Comparison of ENCODE assay signal across 1 cellular context in the genomic region with DNA sequence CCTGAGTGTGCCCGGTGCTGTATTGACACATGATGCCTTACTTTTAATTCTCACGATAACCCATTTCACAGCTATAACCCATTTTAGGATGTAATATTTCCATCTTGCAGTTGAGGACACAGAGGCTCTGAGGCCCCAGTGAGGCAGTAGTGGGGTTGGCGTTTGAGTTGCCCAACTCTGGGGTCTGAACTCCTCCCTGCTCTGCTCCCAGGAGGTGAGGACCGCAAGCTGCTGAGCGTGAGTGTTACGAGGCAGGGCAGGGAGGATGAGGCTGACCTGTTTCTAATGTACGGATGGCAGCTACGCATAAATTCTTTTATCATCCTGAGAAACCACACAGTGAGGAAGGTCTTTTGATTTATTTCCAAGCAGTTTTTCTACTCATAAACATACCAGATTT.
TF ChIP-seq lines count a peak whose summit lies in the region.

No MANE protein-coding gene starts in this region.

TF ChIP-seq in A549, 52 proteins besides CTCF, POLR2A, EP300 and RAD21 (continued from another document):
- TF ChIP-seq ZSCAN20 (CRISPR knock-in tag; IDR thresholded peaks at IDR 0.05) = no peak
- TF ChIP-seq POLR2AphosphoS2 (conservative IDR thresholded peaks at IDR 0.05; ENCODE audit: low read length) = no peak
- TF ChIP-seq HEYL (CRISPR knock-in tag; IDR thresholded peaks at IDR 0.05) = no peak
TF ChIP-seq in A549: peak in this region for 0.
